Comparison of ENCODE assay signal across 8 cellular contexts in genomic region chr7:74173074-74173473, GRCh38. TPM values are rescaled to one million over a fixed set of nuclear protein-coding genes. Genes with fewer than 3 reads are reported as not detected.
DNase-seq lines count a peak whose midpoint lies in the region; ATAC-seq and TF ChIP-seq lines count a peak whose summit lies in the region.

No MANE protein-coding gene starts in this region.

- no peak overlapping the region for H2BK120ac ChIP-seq in H9 (ENCODE audit: low read depth, low read length, poor library complexity, severe bottlenecking)

- H3K36me3 Mint-ChIP-seq in H9 (ENCODE audit: insufficient read depth in 1 of 3, low read depth in 3 of 3), result peaks cover 15 to 20% (median 20%) of the 10 kb centered on the region in 3 experiments
- H3K36me3 Mint-ChIP-seq in activated naive CD8-positive, alpha-beta T cell, result peaks cover 4% of the 10 kb centered on the region

- no peaks in the 10 kb centered on the region for H3K79me1 ChIP-seq in H9 (ENCODE audit: insufficient read depth, low read depth, low read length, poor library complexity, severe bottlenecking)

- no peak overlapping the region for H2AFZ ChIP-seq in H9 (ENCODE audit: low read length)

- H3T11ph ChIP-seq in H9 (ENCODE audit: low read length), result no peak overlapping the region

- no CpG with 5 or more reads among the region's 14 CpGs for WGBS in H9 (ENCODE audit: extremely low coverage, insufficient read length, low lambda C conversion rate)

- no peak overlapping the region for H2BK15ac ChIP-seq in H9 (ENCODE audit: low read depth, low read length)

- peaks cover 22% of the 10 kb centered on the region for H3K36me3 ChIP-seq in A673 (ENCODE audit: insufficient read depth, low read length, poor library complexity, severe bottlenecking)
- H3K36me3 ChIP-seq in left lung, result peaks cover 0 to 8% of the 10 kb centered on the region in 2 donors

- H3K27me3 ChIP-seq in A673 (replicated peaks; ENCODE audit: insufficient read depth, low read depth, low read length, poor library complexity) (no peaks in the 10 kb centered on the region), H9 (ENCODE audit: insufficient read depth, low read length) (no peaks in the 10 kb centered on the region), left lung (no peaks in the 10 kb centered on the region)

- no peaks in the 10 kb centered on the region for H3K27me3 Mint-ChIP-seq in H9 (ENCODE audit: low read depth)
- no peaks in the 10 kb centered on the region for H3K27me3 Mint-ChIP-seq in activated naive CD8-positive, alpha-beta T cell

- peak overlapping the region; percentile 80 for H3K4me2 ChIP-seq in H9 (ENCODE audit: insufficient read depth, insufficient read length, low read length)

- BruUV-seq in A673 (replicated peaks; lab: Mats Ljungman, UMichigan), result no TSS peak

- CTCF ChIA-PET in A673 (lab: Charles Lee) (interaction anchor here (1.0 kb wide), 1 partner anchor 29 kb away, joined by 3 read pairs; no protein-coding TSS in a partner anchor), GM10248 (lab: Yijun Ruan, JAX) (interaction anchor here (0.9 to 4.8 kb wide), 4 partner anchors 8 to 105 kb away, joined by 3 to 19 read pairs (median 6); no protein-coding TSS in a partner anchor)

- no peak overlapping the region for H2BK12ac ChIP-seq in H9 (ENCODE audit: insufficient read length, low read depth, low read length)

- H3K23ac ChIP-seq in H9 (ENCODE audit: insufficient read length, low read depth, low read length), result no peak overlapping the region

- H4K5ac ChIP-seq in H9 (ENCODE audit: insufficient read length, low read depth, low read length), result no peak overlapping the region

- H3K4me3 ChIP-seq in A673 (ENCODE audit: low read depth, low read length, poor library complexity, severe bottlenecking) (peak overlapping the region; percentile 95), left lung (peak overlapping the region in 1 of 2 donors; percentile 100)

- no peaks in the 10 kb centered on the region for H4K20me1 ChIP-seq in H9 (ENCODE audit: control insufficient read depth, insufficient read depth, insufficient read length)

- no peaks in the 10 kb centered on the region for H3K9me3 Mint-ChIP-seq in H9
- no peaks in the 10 kb centered on the region for H3K9me3 Mint-ChIP-seq in activated naive CD8-positive, alpha-beta T cell (ENCODE audit: low read depth)

- no peak overlapping the region for H2BK20ac ChIP-seq in H9 (ENCODE audit: low read depth, low read length, poor library complexity, severe bottlenecking)

- POLR2A ChIA-PET in A673 (lab: Charles Lee; ENCODE audit: low non-redundant PET), result no interaction called here
- POLR2A ChIA-PET in GM10248 (lab: Yijun Ruan, JAX), result no interaction called here

- no peak overlapping the region for H3K4ac ChIP-seq in H9 (ENCODE audit: low read depth, low read length)

- H2BK5ac ChIP-seq in H9 (ENCODE audit: insufficient read length, low read length), result no peak overlapping the region

- no peak overlapping the region for H2AK5ac ChIP-seq in H9 (ENCODE audit: insufficient read length, low read length)

- peak overlapping the region; percentile 66 for H3K9ac ChIP-seq in H9 (ENCODE audit: extremely low read depth, insufficient read length, low read length)

- DNase-seq in A673 (ENCODE audit: low spot score) (no peak), H9 (peak; percentile 40), left lung (peak in 1 of 2 donors; percentile 49), cerebellar nuclear complex (lab: John Stamatoyannopoulos, UW) (no peak), GM03348 (ENCODE audit: low spot score) (no peak), GM10248 (ENCODE audit: extremely low spot score) (no peak)

- peak overlapping the region; percentile 79 to 84 for H3K4me3 Mint-ChIP-seq in H9
- peak overlapping the region; percentile 93 for H3K4me3 Mint-ChIP-seq in activated naive CD8-positive, alpha-beta T cell

- peaks cover 32 to 35% of the 10 kb centered on the region in 2 experiments for H3K4me1 Mint-ChIP-seq in H9
- peaks cover 37% of the 10 kb centered on the region for H3K4me1 Mint-ChIP-seq in activated naive CD8-positive, alpha-beta T cell (ENCODE audit: low read depth)

- peaks cover 34% of the 10 kb centered on the region for H3K79me2 ChIP-seq in H9 (ENCODE audit: insufficient read depth, low read length)

- no peak overlapping the region for H4K91ac ChIP-seq in H9 (ENCODE audit: insufficient read length, low read depth, low read length)

- H3K56ac ChIP-seq in H9 (ENCODE audit: insufficient read length, low read depth, low read length), result no peak overlapping the region

- H3K14ac ChIP-seq in H9 (ENCODE audit: insufficient read depth, low read length), result peak overlapping the region; percentile 60; the same call in 1 of the 2 replicates

- H3K4me1 ChIP-seq in A673 (ENCODE audit: insufficient read depth, low read length, poor library complexity, severe bottlenecking) (peaks cover 32% of the 10 kb centered on the region), H9 (ENCODE audit: insufficient read depth, low read length) (no peaks in the 10 kb centered on the region; the same call in 1 of the 2 replicates), left lung (peaks cover 28 to 47% of the 10 kb centered on the region in 2 donors)

- no peak overlapping the region for H4K8ac ChIP-seq in H9 (replicated peaks; ENCODE audit: insufficient read length, low read depth, low read length)

- ATAC-seq in left lung, result peak; percentile 63
- no peak for ATAC-seq in GM19452 (IDR thresholded peaks at IDR 0.05; ENCODE audit: unreplicated experiment)

- H3K27ac Mint-ChIP-seq in H9, result peak overlapping the region; percentile 79 to 95 (median 88); a peak in 5 of 7 replicates
- H3K27ac Mint-ChIP-seq in activated naive CD8-positive, alpha-beta T cell, result peak overlapping the region; percentile 92

- H3K23me2 ChIP-seq in H9 (ENCODE audit: insufficient read length, low read depth, low read length, poor library complexity, severe bottlenecking), result peaks cover 11% of the 10 kb centered on the region

- TF ChIP-seq CTCF in A673 (conservative IDR thresholded peaks at IDR 0.05; ENCODE audit: low read depth, low read length), result no peak
- TF ChIP-seq CTCF in H9 (conservative IDR thresholded peaks at IDR 0.05), result no peak
- no peak for TF ChIP-seq CTCF in left lung (IDR thresholded peaks at IDR 0.05)
- no peak for TF ChIP-seq CTCF in GM10248 (IDR thresholded peaks at IDR 0.05; ENCODE audit: control extremely low read depth, extremely low read depth, low read depth, missing control alignments)

- intact Hi-C loops in A673 (cut with micrococcal nuclease; ENCODE audit: unreplicated experiment) (no loop called here), left lung (cut with DNase I) (loop anchor here in 1 of 2 donors (10.0 kb wide), 1 partner anchor 98 kb away; no protein-coding TSS in a partner anchor)

- peak overlapping the region; percentile 97 for H3K27ac ChIP-seq in A673 (ENCODE audit: low read depth, low read length, poor library complexity, severe bottlenecking)
- H3K27ac ChIP-seq in H9 (ENCODE audit: insufficient read length, low read depth, low read length), result peak overlapping the region; percentile 49
- peak overlapping the region; percentile 92 to 94 for H3K27ac ChIP-seq in left lung

- H3K9me3 ChIP-seq in A673 (ENCODE audit: low read depth, low read length, poor library complexity, severe bottlenecking), result no peaks in the 10 kb centered on the region
- no peaks in the 10 kb centered on the region for H3K9me3 ChIP-seq in H9 (ENCODE audit: control insufficient read depth, low read depth, low read length)
- no peaks in the 10 kb centered on the region for H3K9me3 ChIP-seq in left lung

- peak overlapping the region; percentile 79 for H3K18ac ChIP-seq in H9 (ENCODE audit: insufficient read length, low read depth, low read length)

RNA-seq across cellular contexts. Expression of gene EIF4H, which starts 1.1 kb away (rescaled TPM):
- 432 and 453 TPM in 2 replicates for total RNA-seq in A673 (2021)
- 363 and 367 TPM in 2 replicates for total RNA-seq in H9 (2021)
- 100 to 1,000 TPM; 203 to 259 TPM for total RNA-seq in left lung

RNA-seq across cellular contexts. Expression of gene LAT2, which starts 36.7 kb away (rescaled TPM):
- total RNA-seq in A673 (2021) (0.28 and 0.58 TPM in 2 replicates), H9 (2021) (0.50 and 0.66 TPM in 2 replicates), left lung (10 to 100 TPM; 17.1 to 64.7 TPM)

Comparison
In these comparisons a context has a peak if more than half of its experiments do, and no peak if none do; other contexts are left out.
1. RNA of gene LAT2, which starts 36.7 kb away (total RNA-seq): 17.1 to 64.7 TPM in left lung; 0.50 to 0.66 TPM in H9 and 0.28 to 0.58 TPM in A673; every median in the first group is over 10 times any median in the second.
2. Peak in every context shown above with its lines, with median percentiles within 50 percentile points of each other: H3K27ac ChIP-seq.